ENCODE assay signal across 1 cellular context in genomic region chr7:44200699-44201461, GRCh38.
TF ChIP-seq lines count a peak whose summit lies in the region.

YKT6 (plus strand) TSS chr7:44200978; CDS start chr7:44201136, 158 bp downstream.

TF ChIP-seq in SK-N-SH treated with all-trans-retinoic acid at 6 μM for 48 hours, 23 proteins besides CTCF, POLR2A, EP300 and RAD21 (continued from another document):
- no peak for TF ChIP-seq CSRNP3 (CRISPR knock-in tag; IDR thresholded peaks at IDR 0.05)
- TF ChIP-seq, protein P1, sequence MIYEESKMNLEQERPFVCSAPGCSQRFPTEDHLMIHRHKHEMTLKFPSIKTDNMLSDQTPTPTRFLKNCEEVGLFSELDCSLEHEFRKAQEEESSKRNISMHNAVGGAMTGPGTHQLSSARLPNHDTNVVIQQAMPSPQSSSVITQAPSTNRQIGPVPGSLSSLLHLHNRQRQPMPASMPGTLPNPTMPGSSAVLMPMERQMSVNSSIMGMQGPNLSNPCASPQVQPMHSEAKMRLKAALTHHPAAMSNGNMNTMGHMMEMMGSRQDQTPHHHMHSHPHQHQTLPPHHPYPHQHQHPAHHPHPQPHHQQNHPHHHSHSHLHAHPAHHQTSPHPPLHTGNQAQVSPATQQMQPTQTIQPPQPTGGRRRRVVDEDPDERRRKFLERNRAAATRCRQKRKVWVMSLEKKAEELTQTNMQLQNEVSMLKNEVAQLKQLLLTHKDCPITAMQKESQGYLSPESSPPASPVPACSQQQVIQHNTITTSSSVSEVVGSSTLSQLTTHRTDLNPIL (CRISPR knock-in tag; IDR thresholded peaks at IDR 0.05; ENCODE audit: low read depth): no peak
- TF ChIP-seq TOX (CRISPR knock-in tag; IDR thresholded peaks at IDR 0.05; ENCODE audit: borderline replicate concordance): no peak
TF ChIP-seq in SK-N-SH treated with all-trans-retinoic acid at 6 μM for 48 hours: peak in this region for 0.
